Comparison of ENCODE assay signal across 17 cellular contexts in genomic region chr1:176932114-176933104, GRCh38.
DNase-seq lines count a peak whose midpoint lies in the region; ATAC-seq and TF ChIP-seq lines count a peak whose summit lies in the region.
"Had no signal": no experiment of that assay in that cellular context is flagged by ENCODE, and none has a peak within 500 bp of the region (broad histone marks: within the 10 kb centered on the region; RNA-seq: fewer than 3 reads in every experiment).

No MANE protein-coding gene starts in this region.

- no peaks in the 10 kb centered on the region for H3K4me1 Mint-ChIP-seq in Calu3 (ENCODE audit: low read depth, unreplicated experiment)

- peaks cover 54% of the 10 kb centered on the region for H3K27me3 Mint-ChIP-seq in Calu3 (ENCODE audit: unreplicated experiment)

- no peak overlapping the region for H3K4me3 Mint-ChIP-seq in Calu3 (ENCODE audit: low read depth, unreplicated experiment)
- H3K4me3 Mint-ChIP-seq: IgD-negative memory B cell had no signal

- H3K9me3 ChIP-seq in right cardiac atrium (ENCODE audit: control insufficient read depth, low read length) (no peaks in the 10 kb centered on the region), heart right ventricle (no peaks in the 10 kb centered on the region), lung (ENCODE audit: control insufficient read depth in 2 of 2, insufficient read depth in 1 of 2, low read length in 1 of 2) (no peaks in the 10 kb centered on the region)

- 43% methylated on average over 7 of the region's 7 CpGs for WGBS in right cardiac atrium
- WGBS in heart right ventricle, 2 donors: 36 to 46% methylated on average over 7 of the region's 7 CpGs
- 66 to 82% methylated on average over 7 of the region's 7 CpGs for WGBS in lung, 2 donors

- no peak overlapping the region for H3K27ac Mint-ChIP-seq in Calu3 (ENCODE audit: unreplicated experiment)
- H3K27ac Mint-ChIP-seq: IgD-negative memory B cell had no signal

- TF ChIP-seq CTCF in heart right ventricle (IDR thresholded peaks at IDR 0.05): no peak
- TF ChIP-seq CTCF in lung (IDR thresholded peaks at IDR 0.05; ENCODE audit: control extremely low read depth, extremely low read depth): no peak
- TF ChIP-seq CTCF in Calu3 (IDR thresholded peaks at IDR 0.05; ENCODE audit: unreplicated experiment): no peak

- no peaks in the 10 kb centered on the region for H3K36me3 Mint-ChIP-seq in Calu3 (ENCODE audit: insufficient read depth, unreplicated experiment)

- H3K9me3 Mint-ChIP-seq in Calu3 (ENCODE audit: low read depth, unreplicated experiment): no peaks in the 10 kb centered on the region

- H3K4me1 ChIP-seq in right cardiac atrium (ENCODE audit: control insufficient read depth, insufficient read depth, low read length) (no peaks in the 10 kb centered on the region), heart right ventricle (peaks cover 0 to 17% (median 8%) of the 10 kb centered on the region in 9 donors), lung (ENCODE audit: control insufficient read depth in 2 of 2, insufficient read depth in 2 of 2, low read length in 2 of 2) (peaks cover 0 to 2% of the 10 kb centered on the region in 2 donors)

- intact Hi-C loops in Right ventricle myocardium superior (cut with DNase I): no loop called here
- intact Hi-C loops in right cardiac atrium (cut with DNase I): no loop called here
- intact Hi-C loops in heart right ventricle (cut with DNase I): no loop called here
- intact Hi-C loops in Calu3 (cut with micrococcal nuclease; ENCODE audit: unreplicated experiment): no loop called here
- intact Hi-C loops in head of caudate nucleus (cut with DNase I): no loop called here

- CTCF ChIA-PET in Calu3 (lab: Charles Lee): interaction anchor here (0.5 to 1.0 kb wide), 2 partner anchors 11 to 18 kb away, joined by 3 read pairs; no protein-coding TSS in a partner anchor

- H3K4me3 ChIP-seq in right cardiac atrium (ENCODE audit: low read length) (no peak overlapping the region), heart right ventricle (no peak overlapping the region), lung (no peak overlapping the region)
- H3K4me3 ChIP-seq: PC-9 had no signal

- ATAC-seq in Right ventricle myocardium superior (ENCODE audit: poor library complexity) (peak; percentile 79), right cardiac atrium (no peak), heart right ventricle (peak; percentile 34 to 92 (median 78)), lung (ENCODE audit: insufficient read depth, low FRiP score) (peak; percentile 11)
- ATAC-seq: SK-N-SH treated with all-trans-retinoic acid at 6 μM for 48 hours had no signal

- H3K36me3 ChIP-seq in heart right ventricle: no peaks in the 10 kb centered on the region
- H3K36me3 ChIP-seq in lung (ENCODE audit: control insufficient read depth in 2 of 2, insufficient read depth in 2 of 2, low read length in 2 of 2): no peaks in the 10 kb centered on the region

- H3K27me3 ChIP-seq in right cardiac atrium (ENCODE audit: control insufficient read depth, insufficient read depth) (no peaks in the 10 kb centered on the region), heart right ventricle (no peaks in the 10 kb centered on the region), lung (ENCODE audit: control insufficient read depth, insufficient read depth) (no peaks in the 10 kb centered on the region)

- H3K27ac ChIP-seq in right cardiac atrium (ENCODE audit: low read length) (no peak overlapping the region), heart right ventricle (peak overlapping the region in 5 of 10 donors; percentile 41 to 77 (median 64)), lung (ENCODE audit: low read depth in 1 of 2, low read length in 1 of 2) (peak overlapping the region in 1 of 2 donors; percentile 24)
- H3K27ac ChIP-seq: C4-2B, PC-9 had no signal

- DNase-seq in Right ventricle myocardium superior (no peak), right cardiac atrium (no peak), heart right ventricle (peak in 1 of 2 donors; percentile 19), lung (ENCODE audit: low spot score) (no peak), Calu3 (no peak), head of caudate nucleus (no peak)
- DNase-seq in stimulated activated CD4-positive, alpha-beta T cell treated with anti-CD3 and anti-CD28 coated beads, Interleukin-4, amount 100 ng/mL, for 4 hours: no peak
- DNase-seq: EL, GF-D8, NCI-H1417 treated with DMSO at 0.1 percent for 48 hours, NCI-H187, NCI-H69, PC-9, RPMI8226 had no signal

- BruUV-seq in Calu3 (replicated peaks; lab: Mats Ljungman, UMichigan): no TSS peak

Comparison
In these comparisons a context has a peak if more than half of its experiments do, and no peak if none do; other contexts are left out.
1. ATAC-seq: peak in Right ventricle myocardium superior (single experiment), heart right ventricle (8 of 8) and lung (single experiment); none in right cardiac atrium (0 of 2).